Comparison of ENCODE assay signal across 28 cellular contexts in genomic region chr6:129124334-129124733, GRCh38.
"Had no signal": no experiment of that assay in that cellular context is flagged by ENCODE, and none has a peak within 500 bp of the region (broad histone marks: within the 10 kb centered on the region; RNA-seq: fewer than 3 reads in every experiment).

No MANE protein-coding gene starts in this region.

- H3K27me3 ChIP-seq: breast epithelium, esophagus squamous epithelium, hepatocyte, ovary, sigmoid colon, suprapubic skin, tibial artery, upper lobe of right lung had no signal

- H3K9me3 Mint-ChIP-seq: activated CD8-positive, alpha-beta T cell treated with anti-CD3 and anti-CD28 coated beads for 36 hours; activated naive CD4-positive, alpha-beta T cell treated with anti-CD3 and anti-CD28 coated beads, Interleukin-2, amount 50 U/mL, for 72 hours; activated T-cell treated with anti-CD3 and anti-CD28 coated beads, Interleukin-2, amount 50 U/mL, for 4 hours; activated T-helper 2 cell treated with anti-CD3 and anti-CD28 coated beads, Interferon-gamma antibody, Interleukin-2, Interleukin-4, amounts not matched to agents 10 μg/mL and 5 μg/mL and 100 μg/mL, durations not matched to agents 14 hours and 24 hours and 36 hours; mesothelial cell of epicardium; WTC11 had no signal

- H3K27ac ChIP-seq: esophagus squamous epithelium, hepatocyte, ovary, prostate gland, suprapubic skin, tibial artery, upper lobe of right lung had no signal

- H3K4me1 ChIP-seq: breast epithelium, esophagus squamous epithelium, prostate gland, sigmoid colon, suprapubic skin, tibial artery, upper lobe of right lung had no signal

- H3K4me3 Mint-ChIP-seq: activated CD8-positive, alpha-beta T cell treated with anti-CD3 and anti-CD28 coated beads for 36 hours; activated T-cell treated with anti-CD3 and anti-CD28 coated beads, Interleukin-2, amount 50 U/mL, for 4 hours; mesothelial cell of epicardium; naive thymus-derived CD4-positive, alpha-beta T cell; T-helper 17 cell; WTC11 had no signal

- H2AFZ ChIP-seq: hepatocyte had no signal

- DNase-seq: activated CD4-positive, alpha-beta T cell treated with anti-CD3 and anti-CD28 coated beads for 1 hour; activated CD4-positive, alpha-beta T cell treated with anti-CD3 and anti-CD28 coated beads, Interleukin-2, amount 50 U/mL, for 1 hour; activated CD8-positive, alpha-beta T cell treated with anti-CD3 and anti-CD28 coated beads for 36 hours; activated T-cell treated with anti-CD3 and anti-CD28 coated beads, Interleukin-2, amount 50 U/mL, for 4 hours; dermis blood vessel endothelial cell; effector CD4-positive, alpha-beta T cell; esophagus squamous epithelium; foreskin melanocyte; islet precursor cell; naive thymus-derived CD4-positive, alpha-beta T cell; ovary; retina; sigmoid colon; stimulated activated CD4-positive, alpha-beta T cell treated with anti-CD3 and anti-CD28 coated beads, Interleukin-1b, Interleukin-23, amount 100 ng/mL, for 48 hours; stimulated activated naive CD4-positive, alpha-beta T cell; T-helper 17 cell; T1000; tibial artery; upper lobe of right lung had no signal

- H3K4me3 ChIP-seq: breast epithelium, esophagus squamous epithelium, hepatocyte, ovary, prostate gland, sigmoid colon, smooth muscle cell, suprapubic skin, tibial artery, upper lobe of right lung had no signal

- H3K36me3 Mint-ChIP-seq: activated naive CD4-positive, alpha-beta T cell treated with anti-CD3 and anti-CD28 coated beads, Interleukin-2, amount 50 U/mL, for 72 hours; mesothelial cell of epicardium; naive thymus-derived CD4-positive, alpha-beta T cell; WTC11 had no signal

- H3K27me3 Mint-ChIP-seq: activated CD8-positive, alpha-beta T cell treated with anti-CD3 and anti-CD28 coated beads for 36 hours; T-helper 17 cell had no signal

- H3K4me1 Mint-ChIP-seq: mesothelial cell of epicardium; naive thymus-derived CD4-positive, alpha-beta T cell; WTC11 had no signal

- H3K27ac Mint-ChIP-seq: activated CD8-positive, alpha-beta T cell treated with anti-CD3 and anti-CD28 coated beads for 36 hours; activated naive CD4-positive, alpha-beta T cell treated with anti-CD3 and anti-CD28 coated beads, Interleukin-2, amount 50 U/mL, for 72 hours; activated T-helper 2 cell treated with anti-CD3 and anti-CD28 coated beads, Interferon-gamma antibody, Interleukin-2, Interleukin-4, amounts not matched to agents 10 μg/mL and 5 μg/mL and 100 μg/mL, durations not matched to agents 14 hours and 24 hours and 36 hours; mesothelial cell of epicardium; naive thymus-derived CD4-positive, alpha-beta T cell; WTC11 had no signal

- H3K4me2 ChIP-seq: hepatocyte, smooth muscle cell had no signal

- H3K36me3 ChIP-seq: breast epithelium, esophagus squamous epithelium, ovary, prostate gland, sigmoid colon, suprapubic skin, tibial artery, upper lobe of right lung had no signal

- H3K79me2 ChIP-seq: hepatocyte had no signal

- H3K9me3 ChIP-seq: breast epithelium, esophagus squamous epithelium, ovary, prostate gland, sigmoid colon, suprapubic skin, tibial artery, upper lobe of right lung had no signal

- ATAC-seq: activated CD8-positive, alpha-beta T cell treated with anti-CD3 and anti-CD28 coated beads for 36 hours; activated naive CD4-positive, alpha-beta T cell treated with anti-CD3 and anti-CD28 coated beads, Interleukin-2, amount 50 U/mL, for 72 hours; activated T-cell treated with anti-CD3 and anti-CD28 coated beads, Interleukin-2, amount 50 U/mL, for 4 hours; naive thymus-derived CD4-positive, alpha-beta T cell; T-helper 17 cell; upper lobe of right lung; WTC11 had no signal
